Comparison of ENCODE assay signal across 8 cellular contexts in genomic region chr5:18465833-18466681, GRCh38.
DNase-seq lines count a peak whose midpoint lies in the region; ATAC-seq and TF ChIP-seq lines count a peak whose summit lies in the region.

No MANE protein-coding gene starts in this region.

- H3K27me3 Mint-ChIP-seq in activated T-helper 1 cell treated with anti-CD3 and anti-CD28 coated beads, Interleukin-12 subunit alpha, Interleukin-12 subunit beta, Interleukin-2, Interleukin-4 antibody, amounts not matched to agents 30 ng/mL and 10 ng/mL and 1 ng/mL, durations not matched to agents 14 hours and 24 hours and 36 hours (ENCODE audit: insufficient read depth): no peaks in the 10 kb centered on the region
- no peaks in the 10 kb centered on the region for H3K27me3 Mint-ChIP-seq in T-helper 17 cell

- H3K9me3 ChIP-seq in smooth muscle cell (replicated peaks; ENCODE audit: low read depth): no peaks in the 10 kb centered on the region
- no peaks in the 10 kb centered on the region for H3K9me3 ChIP-seq in T-helper 17 cell (ENCODE audit: control insufficient read depth, low read length, poor library complexity, severe bottlenecking)

- peak; percentile 89 for ATAC-seq in GM19452 (IDR thresholded peaks at IDR 0.05; ENCODE audit: unreplicated experiment)
- peak; percentile 86 for ATAC-seq in HG03571 (IDR thresholded peaks at IDR 0.05; ENCODE audit: unreplicated experiment)
- no peak for ATAC-seq in T-helper 17 cell

- 65% methylated on average over 11 of the region's 11 CpGs for WGBS in smooth muscle cell (ENCODE audit: low lambda C conversion rate)

- H4K20me1 ChIP-seq in smooth muscle cell (ENCODE audit: low read depth): no peaks in the 10 kb centered on the region

- no peaks in the 10 kb centered on the region for H3F3A ChIP-seq in smooth muscle cell (ENCODE audit: low read depth)

- intact Hi-C loops in activated T-helper 1 cell treated with anti-CD3 and anti-CD28 coated beads, Interleukin-12 subunit alpha, Interleukin-12 subunit beta, Interleukin-2, Interleukin-4 antibody, amounts not matched to agents 30 ng/mL and 10 ng/mL and 1 ng/mL, durations not matched to agents 14 hours and 24 hours and 36 hours (cut with micrococcal nuclease): loop anchor here (1.0 to 10.0 kb wide), 2 partner anchors 232 to 299 kb away; no protein-coding TSS in a partner anchor
- intact Hi-C loops in head of caudate nucleus (cut with DNase I): no loop called here

- no peaks in the 10 kb centered on the region for H3K4me1 Mint-ChIP-seq in activated T-helper 1 cell treated with anti-CD3 and anti-CD28 coated beads, Interleukin-12 subunit alpha, Interleukin-12 subunit beta, Interleukin-2, Interleukin-4 antibody, amounts not matched to agents 30 ng/mL and 10 ng/mL and 1 ng/mL, durations not matched to agents 14 hours and 24 hours and 36 hours (ENCODE audit: low read depth)
- H3K4me1 Mint-ChIP-seq in T-helper 17 cell: no peaks in the 10 kb centered on the region

- no peak overlapping the region for H3K4me2 ChIP-seq in smooth muscle cell

- H3K27ac ChIP-seq in smooth muscle cell (ENCODE audit: low read depth): no peak overlapping the region

- peak; percentile 61 for TF ChIP-seq CTCF in smooth muscle cell (IDR thresholded peaks at IDR 0.05; ENCODE audit: borderline replicate concordance, insufficient read depth, poor library complexity, severe bottlenecking)

- H3K9ac ChIP-seq in smooth muscle cell (ENCODE audit: low read depth): no peak overlapping the region

- H3K9me3 Mint-ChIP-seq in activated T-helper 1 cell treated with anti-CD3 and anti-CD28 coated beads, Interleukin-12 subunit alpha, Interleukin-12 subunit beta, Interleukin-2, Interleukin-4 antibody, amounts not matched to agents 30 ng/mL and 10 ng/mL and 1 ng/mL, durations not matched to agents 14 hours and 24 hours and 36 hours: no peaks in the 10 kb centered on the region

- H3K79me2 ChIP-seq in smooth muscle cell (ENCODE audit: low read depth): no peaks in the 10 kb centered on the region

- H3K36me3 Mint-ChIP-seq in activated T-helper 1 cell treated with anti-CD3 and anti-CD28 coated beads, Interleukin-12 subunit alpha, Interleukin-12 subunit beta, Interleukin-2, Interleukin-4 antibody, amounts not matched to agents 30 ng/mL and 10 ng/mL and 1 ng/mL, durations not matched to agents 14 hours and 24 hours and 36 hours (ENCODE audit: low read depth): no peaks in the 10 kb centered on the region
- H3K36me3 Mint-ChIP-seq in T-helper 17 cell (ENCODE audit: low read depth): no peaks in the 10 kb centered on the region

- DNase-seq in DMS153 (lab: John Stamatoyannopoulos, UW): peak; percentile 50
- peak; percentile 49 to 82 for DNase-seq in NCI-H526 (lab: John Stamatoyannopoulos, UW)
- peak; percentile 9 for DNase-seq in activated T-helper 1 cell treated with anti-CD3 and anti-CD28 coated beads, Interleukin-12 subunit alpha, Interleukin-12 subunit beta, Interleukin-2, Interleukin-4 antibody, amounts not matched to agents 30 ng/mL and 10 ng/mL and 1 ng/mL, durations not matched to agents 14 hours and 24 hours and 36 hours (ENCODE audit: low spot score)
- peak in 41 of 42 donors; percentile 7 to 92 (median 79) for DNase-seq in head of caudate nucleus
- DNase-seq in smooth muscle cell (lab: John Stamatoyannopoulos, UW; ENCODE audit: unreplicated experiment): no peak
- no peak for DNase-seq in T-helper 17 cell

- H2AFZ ChIP-seq in smooth muscle cell (ENCODE audit: low read depth): no peak overlapping the region

- no peaks in the 10 kb centered on the region for H3K27me3 ChIP-seq in smooth muscle cell (ENCODE audit: low read depth)

- H3K36me3 ChIP-seq in smooth muscle cell (ENCODE audit: low read depth): no peaks in the 10 kb centered on the region

- H3K4me3 ChIP-seq in smooth muscle cell: no peak overlapping the region

- no peak overlapping the region for H3K4me3 Mint-ChIP-seq in activated T-helper 1 cell treated with anti-CD3 and anti-CD28 coated beads, Interleukin-12 subunit alpha, Interleukin-12 subunit beta, Interleukin-2, Interleukin-4 antibody, amounts not matched to agents 30 ng/mL and 10 ng/mL and 1 ng/mL, durations not matched to agents 14 hours and 24 hours and 36 hours
- no peak overlapping the region for H3K4me3 Mint-ChIP-seq in T-helper 17 cell

- no peak overlapping the region for H3K27ac Mint-ChIP-seq in activated T-helper 1 cell treated with anti-CD3 and anti-CD28 coated beads, Interleukin-12 subunit alpha, Interleukin-12 subunit beta, Interleukin-2, Interleukin-4 antibody, amounts not matched to agents 30 ng/mL and 10 ng/mL and 1 ng/mL, durations not matched to agents 14 hours and 24 hours and 36 hours
- no peak overlapping the region for H3K27ac Mint-ChIP-seq in T-helper 17 cell

- no peaks in the 10 kb centered on the region for H3K4me1 ChIP-seq in smooth muscle cell (ENCODE audit: low read depth)

Comparison
In these comparisons a context has a peak if more than half of its experiments do, and no peak if none do; other contexts are left out.
1. DNase-seq: peak in DMS153 (single experiment), NCI-H526 (2 of 2), activated T-helper 1 cell treated with anti-CD3 and anti-CD28 coated beads, Interleukin-12 subunit alpha, Interleukin-12 subunit beta, Interleukin-2, Interleukin-4 antibody, amounts not matched to agents 30 ng/mL and 10 ng/mL and 1 ng/mL, durations not matched to agents 14 hours and 24 hours and 36 hours (single experiment) and head of caudate nucleus (41 of 42); none in smooth muscle cell (single experiment) and T-helper 17 cell (0 of 3).